ENCODE assay signal across 19 cellular contexts in the genomic region with DNA sequence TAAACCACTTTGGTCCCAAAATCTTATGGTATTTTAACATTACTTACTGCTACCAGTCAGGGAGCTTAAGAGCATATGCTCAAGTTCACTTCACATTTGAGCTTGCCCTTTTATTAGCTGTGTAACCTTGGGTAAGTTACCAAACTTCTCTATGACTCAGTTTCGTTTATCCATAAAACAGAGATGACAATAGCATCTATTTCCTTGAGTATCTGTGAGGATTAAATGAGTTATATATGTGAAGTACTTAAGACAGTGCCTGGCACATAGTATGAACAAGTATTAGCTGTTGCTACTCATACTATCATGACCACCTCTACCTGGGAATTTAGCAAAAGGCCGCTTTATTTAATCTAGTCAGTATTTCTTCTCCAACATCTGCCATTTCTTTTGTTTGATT. TPM values are rescaled to one million over a fixed set of nuclear protein-coding genes. Genes with fewer than 3 reads are reported as not detected.
DNase-seq lines count a peak whose midpoint lies in the region; ATAC-seq and TF ChIP-seq lines count a peak whose summit lies in the region.
"Had no signal": no experiment of that assay in that cellular context is flagged by ENCODE, and none has a peak within 500 bp of the region (broad histone marks: within the 10 kb centered on the region; RNA-seq: fewer than 3 reads in every experiment).

No MANE protein-coding gene starts in this region.

- H3K4me3 ChIP-seq in IMR-90 (ENCODE audit: insufficient read depth, low read depth, low read length): no peak overlapping the region
- no peak overlapping the region for H3K4me3 ChIP-seq in OCI-LY1 (ENCODE audit: low read depth, low read length, poor library complexity, severe bottlenecking)
- peak overlapping the region; percentile 40 for H3K4me3 ChIP-seq in endocrine pancreas (ENCODE audit: control insufficient read depth, insufficient read depth, low read length)
- peak overlapping the region; percentile 8 for H3K4me3 ChIP-seq in psoas muscle

- H3K4me1 ChIP-seq in IMR-90 (ENCODE audit: control insufficient read depth, insufficient read depth, low read length) (no peaks in the 10 kb centered on the region), OCI-LY1 (ENCODE audit: insufficient read depth, low read length, severe bottlenecking) (peaks cover 47% of the 10 kb centered on the region), endocrine pancreas (ENCODE audit: control insufficient read depth, insufficient read depth, low read length) (peaks cover 59% of the 10 kb centered on the region), psoas muscle (peaks cover 53% of the 10 kb centered on the region)

- WGBS in IMR-90 (ENCODE audit: extremely low coverage in 2 of 2, insufficient read length in 1 of 2), 2 experiments: no CpG with 5 or more reads among the region's 2 CpGs
- 62 to 71% (median 63%) methylated on average over 2 of the region's 2 CpGs for WGBS in psoas muscle, 3 donors

- H2BK20ac ChIP-seq in IMR-90 (ENCODE audit: low read depth, low read length): no peak overlapping the region

- no peak overlapping the region for H4K5ac ChIP-seq in IMR-90 (ENCODE audit: low read depth, low read length)

- H4K20me1 ChIP-seq in IMR-90 (ENCODE audit: insufficient read depth, low read length) (no peaks in the 10 kb centered on the region), OCI-LY1 (ENCODE audit: insufficient read depth, low read length) (no peaks in the 10 kb centered on the region)

- H3K9ac ChIP-seq in IMR-90 (ENCODE audit: low read depth, low read length) (no peak overlapping the region), OCI-LY1 (ENCODE audit: low read length) (no peak overlapping the region), endocrine pancreas (ENCODE audit: control insufficient read depth, insufficient read depth, low read length) (no peak overlapping the region)

- dilution Hi-C loops in IMR-90 (cut with HindIII; ENCODE audit: low sequenced_read_pairs, unreplicated experiment): no loop called here

- no peak overlapping the region for H2BK15ac ChIP-seq in IMR-90 (ENCODE audit: low read depth, low read length)

- no peak overlapping the region for H2BK120ac ChIP-seq in IMR-90 (ENCODE audit: low read depth, low read length)

- H2BK5ac ChIP-seq in IMR-90 (ENCODE audit: low read depth, low read length, poor library complexity, severe bottlenecking): no peak overlapping the region

- H3F3A ChIP-seq in OCI-LY1 (ENCODE audit: insufficient read depth, low read length): no peaks in the 10 kb centered on the region; the same call in 1 of the 2 replicates

- no peak overlapping the region for H3K4ac ChIP-seq in IMR-90 (ENCODE audit: low read depth, low read length)

- TF ChIP-seq CTCF in IMR-90 (conservative IDR thresholded peaks at IDR 0.05; ENCODE audit: low read depth, low read length): no peak
- TF ChIP-seq CTCF in OCI-LY1 (IDR thresholded peaks at IDR 0.05; ENCODE audit: low read length): no peak
- TF ChIP-seq CTCF in psoas muscle (IDR thresholded peaks at IDR 0.05): no peak
- no peak for TF ChIP-seq CTCF in GM10248 (IDR thresholded peaks at IDR 0.05; ENCODE audit: control extremely low read depth, extremely low read depth, low read depth, missing control alignments)

- H2AFZ ChIP-seq in IMR-90 (replicated peaks; ENCODE audit: low read length, poor library complexity) (no peak overlapping the region), OCI-LY1 (ENCODE audit: low read length) (no peak overlapping the region)

- H3K9me3 ChIP-seq in IMR-90 (ENCODE audit: control insufficient read depth, insufficient read depth, low read length) (no peaks in the 10 kb centered on the region), OCI-LY1 (ENCODE audit: low read length) (no peaks in the 10 kb centered on the region), endocrine pancreas (ENCODE audit: control insufficient read depth, low read length) (no peaks in the 10 kb centered on the region), psoas muscle (no peaks in the 10 kb centered on the region)

- POLR2A ChIA-PET in IMR-90 (lab: Charles Lee; ENCODE audit: unreplicated experiment) (no interaction called here), GM10248 (lab: Yijun Ruan, JAX) (no interaction called here)

- no peak overlapping the region for H3K23ac ChIP-seq in IMR-90 (ENCODE audit: low read depth, low read length)

- no peak overlapping the region for H3K56ac ChIP-seq in IMR-90 (ENCODE audit: extremely low read depth, insufficient read depth, low read length)

- no peak for TF ChIP-seq POLR2A in IMR-90 (IDR thresholded peaks at IDR 0.05; ENCODE audit: low read depth, low read length)

- peaks cover 0 to 12% of the 10 kb centered on the region in 2 experiments; a peak in 2 of 4 replicates for H3K79me1 ChIP-seq in IMR-90 (ENCODE audit: low read depth in 1 of 2, low read length in 2 of 2)

- H3K14ac ChIP-seq in IMR-90 (replicated peaks; ENCODE audit: low read depth, low read length): no peak overlapping the region

- H2AK5ac ChIP-seq in IMR-90 (ENCODE audit: low read depth, low read length): no peak overlapping the region

- no peak overlapping the region for H3K27ac ChIP-seq in IMR-90 (ENCODE audit: insufficient read depth, low read length)
- H3K27ac ChIP-seq in OCI-LY1 (ENCODE audit: low read depth, low read length, poor library complexity, severe bottlenecking): peak overlapping the region; percentile 19
- H3K27ac ChIP-seq in psoas muscle: peak overlapping the region; percentile 3
- H3K27ac ChIP-seq: VCaP had no signal

- DNase-seq in IMR-90 (peak; percentile 4), psoas muscle (no peak), GM10248 (ENCODE audit: extremely low spot score) (no peak)
- DNase-seq: activated CD8-positive, alpha-beta memory T cell treated with anti-CD3 and anti-CD28 coated beads for 24 hours; H7; NCI-H1092; NCI-H2081; NCI-H524 treated with DMSO at 0.1 percent for 48 hours; nephron progenitor cell; posterior cingulate gyrus; Right ventricle myocardium superior; stimulated activated CD4-positive, alpha-beta T cell treated with anti-CD3 and anti-CD28 coated beads, Interleukin-2, amount 100 ng/mL, for 48 hours; T-helper 1 cell had no signal

- ATAC-seq in IMR-90 (ENCODE audit: low read depth): no peak
- ATAC-seq in psoas muscle: peak in 1 of 4 donors; percentile 30
- no peak for ATAC-seq in HG02885 (IDR thresholded peaks at IDR 0.05; ENCODE audit: poor library complexity, unreplicated experiment)
- ATAC-seq in GM19351 (IDR thresholded peaks at IDR 0.05; ENCODE audit: unreplicated experiment): no peak
- no peak for ATAC-seq in HG03097 (IDR thresholded peaks at IDR 0.05; ENCODE audit: low FRiP score, unreplicated experiment)

- H3K36me3 ChIP-seq in IMR-90 (ENCODE audit: control insufficient read depth, insufficient read depth, low read length) (peaks cover 7% of the 10 kb centered on the region), OCI-LY1 (ENCODE audit: insufficient read depth, low read length) (peaks cover 87% of the 10 kb centered on the region), endocrine pancreas (ENCODE audit: control insufficient read depth, insufficient read depth, low read length) (no peaks in the 10 kb centered on the region), psoas muscle (ENCODE audit: insufficient read depth in 1 of 2, low read depth in 1 of 2) (peaks cover 0 to 92% of the 10 kb centered on the region in 2 donors)

- BruUV-seq in IMR-90 (replicated peaks; lab: Mats Ljungman, UMichigan): no TSS peak

- no peaks in the 10 kb centered on the region for H3K9me1 ChIP-seq in IMR-90 (ENCODE audit: insufficient read depth, low read length)

- H3K27me3 ChIP-seq in IMR-90 (ENCODE audit: control insufficient read depth, insufficient read depth, low read length): no peaks in the 10 kb centered on the region
- H3K27me3 ChIP-seq in OCI-LY1 (ENCODE audit: insufficient read depth, low read length): no peaks in the 10 kb centered on the region
- no peaks in the 10 kb centered on the region for H3K27me3 ChIP-seq in endocrine pancreas (ENCODE audit: control insufficient read depth, insufficient read depth, low read length)
- H3K27me3 ChIP-seq in psoas muscle (ENCODE audit: insufficient read depth in 3 of 3, low read length in 2 of 3): no peaks in the 10 kb centered on the region

- CTCF ChIA-PET in IMR-90 (lab: Yijun Ruan, JAX) (interaction anchor here (0.7 kb wide), 1 partner anchor 30 kb away, joined by 3 read pairs; no protein-coding TSS in a partner anchor), GM10248 (lab: Yijun Ruan, JAX) (interaction anchor here (1.0 to 2.3 kb wide), 5 partner anchors 8 to 416 kb away, joined by 3 to 16 read pairs (median 3); no protein-coding TSS in a partner anchor)

- no peak overlapping the region for H4K8ac ChIP-seq in IMR-90 (ENCODE audit: low read depth in 2 of 2, low read length in 2 of 2)

- H3K18ac ChIP-seq in IMR-90 (ENCODE audit: low read depth, low read length): no peak overlapping the region

- no peak for TF ChIP-seq RAD21 in IMR-90 (IDR thresholded peaks at IDR 0.05; ENCODE audit: low read length)

- H4K91ac ChIP-seq in IMR-90 (ENCODE audit: insufficient read depth, low read depth, low read length): no peak overlapping the region

- no peak overlapping the region for H2AK9ac ChIP-seq in IMR-90 (replicated peaks; ENCODE audit: low read depth, low read length, poor library complexity)

- H3K9me2 ChIP-seq in OCI-LY1 (ENCODE audit: low read depth, low read length): no peaks in the 10 kb centered on the region

- intact Hi-C loops in IMR-90 (cut with micrococcal nuclease): loop anchor here (10.0 kb wide), 2 partner anchors 69 to 419 kb away; no protein-coding TSS in a partner anchor
- intact Hi-C loops in psoas muscle (cut with DNase I): no loop called here

- in situ Hi-C loops in IMR-90 (cut with MboI; ENCODE audit: low sequenced_read_pairs): loop anchor here (25.0 kb wide), 1 partner anchor 661 kb away; a partner anchor contains a TSS

- peaks cover 89% of the 10 kb centered on the region for H3K79me2 ChIP-seq in OCI-LY1 (ENCODE audit: insufficient read depth, low read length)

- H3K4me2 ChIP-seq in IMR-90 (ENCODE audit: low read depth, low read length) (no peak overlapping the region), OCI-LY1 (ENCODE audit: low read length) (no peak overlapping the region; the same call in 1 of the 2 replicates)

TF ChIP-seq in IMR-90, 13 proteins besides CTCF, POLR2A, EP300 and RAD21 (continues in another document):
- no peak for TF ChIP-seq RCOR1 (IDR thresholded peaks at IDR 0.05; ENCODE audit: insufficient replicate concordance, low read length)
- TF ChIP-seq MAFK (IDR thresholded peaks at IDR 0.05; ENCODE audit: low read depth, low read length): no peak
- no peak for TF ChIP-seq NFE2L2 (IDR thresholded peaks at IDR 0.05; ENCODE audit: low read depth, low read length)
- no peak for TF ChIP-seq RFX5 (IDR thresholded peaks at IDR 0.05; ENCODE audit: low read depth, low read length)
- no peak for TF ChIP-seq BHLHE40 (IDR thresholded peaks at IDR 0.05; ENCODE audit: low read depth, low read length)
- no peak for TF ChIP-seq FOS (IDR thresholded peaks at IDR 0.05; ENCODE audit: low read depth, low read length)
- no peak for TF ChIP-seq CHD1 (IDR thresholded peaks at IDR 0.05; ENCODE audit: low read depth, low read length)

RNA-seq across cellular contexts. Expression of a gene that starts 5.9 kb away (rescaled TPM):
- total RNA-seq in IMR-90 (2012; rRNA removed): 17.2 and 23.9 TPM in 2 replicates
- polyA plus RNA-seq in IMR-90 (2012; rRNA removed): 9.4 and 13.2 TPM in 2 replicates
- 2.5 and 4.2 TPM in 2 replicates for polyA plus RNA-seq in IMR-90 (2012; cell fraction: cytosol; rRNA removed)
- polyA plus RNA-seq in IMR-90 (2012; cell fraction: nucleus; rRNA removed; ENCODE audit: low replicate concordance): 7.6 and 66.2 TPM in 2 replicates
- 10 to 100 TPM; 45.5 to 71.7 (median 57.6) TPM for total RNA-seq in psoas muscle
- polyA plus RNA-seq in psoas muscle: 100 to 1,000 TPM in 1 of 3 donors, 10 to 100 TPM in 1, 1 to 10 TPM in 1; 9.8 to 129 (median 67.6) TPM

Comparison
In these comparisons a context has a peak if more than half of its experiments do, and no peak if none do; other contexts are left out.
1. H3K4me3 ChIP-seq: peak in endocrine pancreas (single experiment) and psoas muscle (single experiment); none in IMR-90 (single experiment) and OCI-LY1 (single experiment).